ENCODE assay signal across 8 cellular contexts in genomic region chr12:7847964-7848422, GRCh38. TPM values are rescaled to one million over a fixed set of nuclear protein-coding genes. Genes with fewer than 3 reads are reported as not detected.
"Had no signal": no experiment of that assay in that cellular context is flagged by ENCODE, and none has a peak within 500 bp of the region (broad histone marks: within the 10 kb centered on the region; RNA-seq: fewer than 3 reads in every experiment).

No MANE protein-coding gene starts in this region.

RNA-seq across cellular contexts. Expression of gene SLC2A14, which starts 24.7 kb away (rescaled TPM):
- total RNA-seq: myocyte, pulmonary artery endothelial cell had no signal

RNA-seq across cellular contexts. Expression of gene NANOG, which starts 58.8 kb away (rescaled TPM):
- total RNA-seq: activated CD4-positive, alpha-beta T cell treated with anti-CD3 and anti-CD28 coated beads, Interleukin-2, amount 10 ng/mL, durations not matched to agents 7 days and 5 days; activated CD8-positive, alpha-beta T cell treated with anti-CD3 and anti-CD28 coated beads, Interleukin-2, amount 10 ng/mL, durations not matched to agents 7 days and 5 days; activated naive CD8-positive, alpha-beta T cell treated with anti-CD3 and anti-CD28 coated beads, Interleukin-2, amount 10 ng/mL, durations not matched to agents 7 days and 5 days; activated T-helper 2 cell treated with anti-CD3 and anti-CD28 coated beads, Interferon-gamma antibody, Interleukin-2, Interleukin-4, amounts not matched to agents 10 μg/mL and 5 μg/mL and 100 μg/mL, durations not matched to agents 14 hours and 24 hours and 36 hours; pulmonary artery endothelial cell had no signal
- polyA plus RNA-seq: lung, small intestine had no signal
